In genomic region chr22:25202290-25202921, GRCh38 we compare ENCODE assay signal across 1 cellular context.
TF ChIP-seq lines count a peak whose summit lies in the region.

No MANE protein-coding gene starts in this region.

TF ChIP-seq in GM23338, 12 proteins besides CTCF, POLR2A, EP300 and RAD21 (continued from another document):
- TF ChIP-seq ZNF462 (CRISPR knock-in tag; IDR thresholded peaks at IDR 0.05) (no peak), REST (IDR thresholded peaks at IDR 0.05; ENCODE audit: unreplicated experiment) (no peak)
